Comparison of ENCODE assay signal across 21 cellular contexts in the genomic region with DNA sequence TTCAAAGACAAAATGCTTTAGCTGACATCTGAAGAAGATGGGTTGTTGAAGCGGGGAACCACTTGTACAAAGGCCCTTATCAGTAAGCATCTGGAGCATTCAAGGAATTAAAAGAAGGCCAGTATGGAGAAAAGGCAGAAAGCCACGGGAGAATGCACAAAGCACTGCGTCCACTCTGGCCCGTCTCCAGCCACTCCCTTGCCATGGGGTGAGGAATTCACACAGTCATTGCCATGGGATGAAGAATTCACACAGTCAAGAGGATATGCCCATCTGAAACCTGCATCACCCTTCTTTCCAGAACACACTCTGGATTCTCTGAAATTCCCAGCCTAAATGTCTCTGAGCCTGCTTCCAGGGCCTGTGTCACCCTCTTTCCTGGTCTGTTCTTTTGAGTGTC. TPM values are rescaled to one million over a fixed set of nuclear protein-coding genes. Genes with fewer than 3 reads are reported as not detected.
DNase-seq lines count a peak whose midpoint lies in the region; ATAC-seq and TF ChIP-seq lines count a peak whose summit lies in the region.
"Had no signal": no experiment of that assay in that cellular context is flagged by ENCODE, and none has a peak within 500 bp of the region (broad histone marks: within the 10 kb centered on the region; RNA-seq: fewer than 3 reads in every experiment).

No MANE protein-coding gene starts in this region.

- DNase-seq in HS-27A (ENCODE audit: low read depth) (peak; percentile 74), astrocyte of the spinal cord (ENCODE audit: low read depth, low spot score) (peak; percentile 25), lower lobe of right lung (no peak), retina (no peak)
- DNase-seq in activated T-helper 2 cell treated with anti-CD3 and anti-CD28 coated beads, Interferon-gamma antibody, Interleukin-2, Interleukin-4, amounts not matched to agents 10 μg/mL and 5 μg/mL and 100 μg/mL, durations not matched to agents 14 hours and 24 hours and 36 hours (ENCODE audit: low spot score) = no peak
- DNase-seq in effector CD4-positive, alpha-beta T cell = no peak
- DNase-seq: activated B cell treated with CpG ODN at 0.5 μM for 24 hours; activated CD8-positive, alpha-beta T cell treated with anti-CD3 and anti-CD28 coated beads for 36 hours; activated T-cell treated with anti-CD3 and anti-CD28 coated beads, Interleukin-2, amount 50 U/mL, for 72 hours; central memory CD4-positive, alpha-beta T cell; foreskin keratinocyte; HCEC 1CT; Karpas-422; left ventricle myocardium inferior; NCI-H1417; NCI-H345 had no signal

- H3K4me3 Mint-ChIP-seq in activated T-helper 2 cell treated with anti-CD3 and anti-CD28 coated beads, Interferon-gamma antibody, Interleukin-2, Interleukin-4, amounts not matched to agents 10 μg/mL and 5 μg/mL and 100 μg/mL, durations not matched to agents 14 hours and 24 hours and 36 hours (ENCODE audit: low read depth) = no peak overlapping the region
- H3K4me3 Mint-ChIP-seq: activated B cell treated with CpG ODN at 0.5 μM for 24 hours; activated CD8-positive, alpha-beta T cell treated with anti-CD3 and anti-CD28 coated beads for 36 hours; activated T-cell treated with anti-CD3 and anti-CD28 coated beads, Interleukin-2, amount 50 U/mL, for 72 hours; CD14-positive monocyte; T-helper 1 cell treated with Interleukin-12 subunit alpha and Interleukin-12 subunit beta and Interleukin-4 antibody, amounts not matched to agents 30 μg/mL and 1 μg/mL, for 36 hours had no signal

- no peak overlapping the region for H3K27ac Mint-ChIP-seq in activated T-helper 2 cell treated with anti-CD3 and anti-CD28 coated beads, Interferon-gamma antibody, Interleukin-2, Interleukin-4, amounts not matched to agents 10 μg/mL and 5 μg/mL and 100 μg/mL, durations not matched to agents 14 hours and 24 hours and 36 hours
- H3K27ac Mint-ChIP-seq: activated B cell treated with CpG ODN at 0.5 μM for 24 hours; activated CD8-positive, alpha-beta T cell treated with anti-CD3 and anti-CD28 coated beads for 36 hours; activated T-cell treated with anti-CD3 and anti-CD28 coated beads, Interleukin-2, amount 50 U/mL, for 72 hours; CD14-positive monocyte; T-helper 1 cell treated with Interleukin-12 subunit alpha and Interleukin-12 subunit beta and Interleukin-4 antibody, amounts not matched to agents 30 μg/mL and 1 μg/mL, for 36 hours had no signal

- intact Hi-C loops in lower lobe of right lung (cut with DNase I) = no loop called here
- intact Hi-C loops in activated T-helper 2 cell treated with anti-CD3 and anti-CD28 coated beads, Interferon-gamma antibody, Interleukin-2, Interleukin-4, amounts not matched to agents 10 μg/mL and 5 μg/mL and 100 μg/mL, durations not matched to agents 14 hours and 24 hours and 36 hours (cut with micrococcal nuclease) = no loop called here

- no peaks in the 10 kb centered on the region for H3K9me3 Mint-ChIP-seq in activated T-helper 2 cell treated with anti-CD3 and anti-CD28 coated beads, Interferon-gamma antibody, Interleukin-2, Interleukin-4, amounts not matched to agents 10 μg/mL and 5 μg/mL and 100 μg/mL, durations not matched to agents 14 hours and 24 hours and 36 hours
- H3K9me3 Mint-ChIP-seq: activated B cell treated with CpG ODN at 0.5 μM for 24 hours; activated CD8-positive, alpha-beta T cell treated with anti-CD3 and anti-CD28 coated beads for 36 hours; activated T-cell treated with anti-CD3 and anti-CD28 coated beads, Interleukin-2, amount 50 U/mL, for 72 hours; T-helper 1 cell treated with Interleukin-12 subunit alpha and Interleukin-12 subunit beta and Interleukin-4 antibody, amounts not matched to agents 30 μg/mL and 1 μg/mL, for 36 hours had no signal

- ATAC-seq in lower lobe of right lung (peak; percentile 59 to 70), HG02884 (IDR thresholded peaks at IDR 0.05; ENCODE audit: unreplicated experiment) (no peak)
- ATAC-seq: activated CD8-positive, alpha-beta T cell treated with anti-CD3 and anti-CD28 coated beads for 36 hours; activated T-cell treated with anti-CD3 and anti-CD28 coated beads, Interleukin-2, amount 50 U/mL, for 72 hours; foreskin keratinocyte had no signal

- in situ Hi-C loops in astrocyte of the spinal cord (cut with HindIII; ENCODE audit: low sequenced_read_pairs) = no loop called here

- H3K36me3 Mint-ChIP-seq in activated T-helper 2 cell treated with anti-CD3 and anti-CD28 coated beads, Interferon-gamma antibody, Interleukin-2, Interleukin-4, amounts not matched to agents 10 μg/mL and 5 μg/mL and 100 μg/mL, durations not matched to agents 14 hours and 24 hours and 36 hours (ENCODE audit: low read depth) = no peaks in the 10 kb centered on the region
- H3K36me3 Mint-ChIP-seq: CD14-positive monocyte had no signal

- H3K27me3 ChIP-seq in lower lobe of right lung (ENCODE audit: low read depth) = no peaks in the 10 kb centered on the region
- H3K27me3 ChIP-seq: foreskin keratinocyte had no signal

- peaks cover 3% of the 10 kb centered on the region for H3K27me3 Mint-ChIP-seq in activated T-helper 2 cell treated with anti-CD3 and anti-CD28 coated beads, Interferon-gamma antibody, Interleukin-2, Interleukin-4, amounts not matched to agents 10 μg/mL and 5 μg/mL and 100 μg/mL, durations not matched to agents 14 hours and 24 hours and 36 hours (ENCODE audit: low read depth)
- H3K27me3 Mint-ChIP-seq: activated B cell treated with CpG ODN at 0.5 μM for 24 hours had no signal

- H3K4me3 ChIP-seq in astrocyte of the spinal cord (ENCODE audit: low read depth, low read length) (no peak overlapping the region), lower lobe of right lung (no peak overlapping the region)
- H3K4me3 ChIP-seq: left ventricle myocardium inferior, smooth muscle cell, thoracic aorta had no signal

- no peaks in the 10 kb centered on the region for H3K36me3 ChIP-seq in lower lobe of right lung
- H3K36me3 ChIP-seq: left ventricle myocardium inferior, thoracic aorta had no signal

- TF ChIP-seq CTCF in astrocyte of the spinal cord (IDR thresholded peaks at IDR 0.05; ENCODE audit: low read depth, low read length) (no peak), lower lobe of right lung (IDR thresholded peaks at IDR 0.05) (no peak)

- H3K4me1 ChIP-seq in lower lobe of right lung = no peaks in the 10 kb centered on the region
- H3K4me1 ChIP-seq: foreskin keratinocyte, left ventricle myocardium inferior had no signal

- no peaks in the 10 kb centered on the region for H3K9me3 ChIP-seq in lower lobe of right lung
- H3K9me3 ChIP-seq: left ventricle myocardium inferior, thoracic aorta had no signal

- H3K27ac ChIP-seq in lower lobe of right lung = no peak overlapping the region
- H3K27ac ChIP-seq: foreskin keratinocyte, left ventricle myocardium inferior, thoracic aorta had no signal

- H3K4me1 Mint-ChIP-seq in activated T-helper 2 cell treated with anti-CD3 and anti-CD28 coated beads, Interferon-gamma antibody, Interleukin-2, Interleukin-4, amounts not matched to agents 10 μg/mL and 5 μg/mL and 100 μg/mL, durations not matched to agents 14 hours and 24 hours and 36 hours (ENCODE audit: low read depth) = no peaks in the 10 kb centered on the region
- H3K4me1 Mint-ChIP-seq: activated B cell treated with CpG ODN at 0.5 μM for 24 hours, CD14-positive monocyte had no signal

RNA-seq across cellular contexts. Expression of a gene that starts 26.7 kb away (rescaled TPM):
- 41.3 TPM for total RNA-seq in lower lobe of right lung
- total RNA-seq in activated T-helper 2 cell treated with anti-CD3 and anti-CD28 coated beads, Interferon-gamma antibody, Interleukin-2, Interleukin-4, amounts not matched to agents 10 μg/mL and 5 μg/mL and 100 μg/mL, durations not matched to agents 14 hours and 24 hours and 36 hours = 42.3 and 44.9 TPM in 2 replicates

RNA-seq across cellular contexts. Expression of a gene that starts 40.1 kb away (rescaled TPM):
- 5.7 TPM for total RNA-seq in lower lobe of right lung
- total RNA-seq in activated T-helper 2 cell treated with anti-CD3 and anti-CD28 coated beads, Interferon-gamma antibody, Interleukin-2, Interleukin-4, amounts not matched to agents 10 μg/mL and 5 μg/mL and 100 μg/mL, durations not matched to agents 14 hours and 24 hours and 36 hours = 7.3 and 7.7 TPM in 2 replicates

Comparison
In these comparisons a context has a peak if more than half of its experiments do, and no peak if none do; other contexts are left out.
1. DNase-seq: peak in HS-27A (single experiment) and astrocyte of the spinal cord (single experiment); none in lower lobe of right lung (single experiment), activated T-helper 2 cell treated with anti-CD3 and anti-CD28 coated beads, Interferon-gamma antibody, Interleukin-2, Interleukin-4, amounts not matched to agents 10 μg/mL and 5 μg/mL and 100 μg/mL, durations not matched to agents 14 hours and 24 hours and 36 hours (single experiment), effector CD4-positive, alpha-beta T cell (single experiment) and retina (single experiment).